30 cellular contexts compared by ENCODE assay signal in the genomic region with DNA sequence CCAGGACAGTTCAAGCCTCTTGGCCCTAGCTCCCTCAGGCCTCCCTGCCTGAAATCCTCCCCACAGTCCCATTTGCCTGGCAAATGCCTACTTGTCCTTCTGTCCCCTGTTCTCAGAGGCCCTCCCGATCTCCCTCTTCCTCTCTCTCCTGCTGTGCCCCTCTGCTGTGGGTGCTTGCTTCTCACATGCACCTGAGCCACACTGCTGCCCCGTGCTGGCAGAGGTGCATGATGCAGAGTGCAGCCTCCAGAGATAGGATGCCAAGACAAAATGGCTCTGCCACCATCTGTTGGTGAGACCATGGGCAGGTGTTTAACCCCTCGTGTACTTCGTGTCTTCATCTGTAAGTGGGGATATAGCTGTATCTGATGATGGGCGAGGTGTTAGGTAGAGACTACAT.
DNase-seq lines count a peak whose midpoint lies in the region; ATAC-seq, FAIRE-seq and TF ChIP-seq lines count a peak whose summit lies in the region.
"Had no signal": no experiment of that assay in that cellular context is flagged by ENCODE, and none has a peak within 500 bp of the region (broad histone marks: within the 10 kb centered on the region; RNA-seq: fewer than 3 reads in every experiment).

No MANE protein-coding gene starts in this region.

- no peaks in the 10 kb centered on the region for H3K27me3 ChIP-seq in right atrium auricular region
- no peaks in the 10 kb centered on the region for H3K27me3 ChIP-seq in Loucy (ENCODE audit: insufficient read depth, low read length, poor library complexity, severe bottlenecking)
- H3K27me3 ChIP-seq in H1 (replicated peaks in 1 of 4; ENCODE audit: control insufficient read depth in 3 of 4, extremely low read depth in 1 of 4, insufficient read depth in 3 of 4, low read length in 3 of 4) = no peaks in the 10 kb centered on the region
- H3K27me3 ChIP-seq: body of pancreas, gastrocnemius medialis, hepatocyte, ovary, suprapubic skin, upper lobe of right lung had no signal

- no peak for DNase-seq in left ventricle myocardium superior
- DNase-seq in right atrium auricular region (ENCODE audit: low spot score) = no peak
- no peak for DNase-seq in H1 (ENCODE audit: low read depth in 1 of 2, low spot score in 2 of 2)
- DNase-seq in stimulated activated naive B cell treated with anti-CD40 and anti-IgM and Interleukin-4, amounts not matched to agents 10 μg/mL and 1 μg/mL and 100 μg/mL, for 72 hours = no peak
- DNase-seq in T1000 (lab: John Stamatoyannopoulos, UW) = no peak
- DNase-seq: activated CD4-positive, alpha-beta T cell treated with anti-CD3 and anti-CD28 coated beads for 48 hours; activated naive CD4-positive, alpha-beta T cell treated with Interleukin-2 at 50 U/mL for 16 hours; activated T-cell treated with anti-CD3 and anti-CD28 coated beads, Interleukin-2, amount 50 U/mL, for 48 hours; body of pancreas; gastrocnemius medialis; NCI-H2029; NCI-H2227 treated with DMSO at 0.1 percent for 48 hours; NCI-H526; ovary; SHP77 treated with DMSO at 0.1 percent for 48 hours; stimulated activated naive CD4-positive, alpha-beta T cell treated with Interleukin-2 at 50 U/mL for 16 hours; T-helper 9 cell; upper lobe of right lung had no signal

- no peak for TF ChIP-seq EP300 in H1 (IDR thresholded peaks at IDR 0.05; ENCODE audit: borderline replicate concordance in 1 of 2, low read depth in 2 of 2, low read length in 2 of 2)

- H3K36me3 Mint-ChIP-seq in stimulated activated naive B cell treated with anti-CD40 and anti-IgM and Interleukin-4, amounts not matched to agents 10 μg/mL and 1 μg/mL and 100 μg/mL, for 72 hours = peaks cover 42 to 68% of the 10 kb centered on the region in 2 donors

- H3K4me3 ChIP-seq in right atrium auricular region (no peak overlapping the region), Loucy (ENCODE audit: low read length, poor library complexity, severe bottlenecking) (no peak overlapping the region), H1 (ENCODE audit: extremely low read depth in 1 of 4, insufficient read depth in 2 of 4, low read depth in 3 of 4, low read length in 4 of 4) (no peak overlapping the region)
- H3K4me3 ChIP-seq: body of pancreas, gastrocnemius medialis, HAP-1, hepatocyte, ovary, skin epidermis, suprapubic skin, upper lobe of right lung had no signal

- H4K5ac ChIP-seq in H1 (ENCODE audit: insufficient read length, low read depth, low read length) = no peak overlapping the region

- no peak for FAIRE-seq in H1 (lab: Jason Lieb, UNC)
- FAIRE-seq: D721Med, GM18507, GM19239 had no signal

- H3K4me1 ChIP-seq in right atrium auricular region (peaks cover 0 to 33% of the 10 kb centered on the region in 2 donors), Loucy (ENCODE audit: insufficient read depth, low read length, poor library complexity, severe bottlenecking) (peaks cover 22% of the 10 kb centered on the region), H1 (replicated peaks in 1 of 4; ENCODE audit: control insufficient read depth in 3 of 4, insufficient read depth in 4 of 4, low read length in 3 of 4) (no peaks in the 10 kb centered on the region)
- H3K4me1 ChIP-seq: body of pancreas, HAP-1 had no signal

- no peaks in the 10 kb centered on the region for H3K9me3 Mint-ChIP-seq in stimulated activated naive B cell treated with anti-CD40 and anti-IgM and Interleukin-4, amounts not matched to agents 10 μg/mL and 1 μg/mL and 100 μg/mL, for 72 hours

- WGBS in H1 (ENCODE audit: extremely low coverage in 1 of 2, insufficient coverage in 1 of 2, insufficient read length in 1 of 2, insufficient replicate concordance in 2 of 2, low coverage in 1 of 2, low lambda C conversion rate in 2 of 2, missing lambda C conversion rate in 1 of 2), 2 experiments = 82% methylated on average over 5 of the region's 5 CpGs; no CpG with 5 or more reads in 1 of the 2 experiments

- no peak overlapping the region for H2AK5ac ChIP-seq in H1 (ENCODE audit: low read depth, low read length)

- TF ChIP-seq RAD21 in H1 (IDR thresholded peaks at IDR 0.05 in 1 of 2, conservative IDR thresholded peaks at IDR 0.05 in 1 of 2; ENCODE audit: low read depth in 2 of 2, low read length in 2 of 2) = no peak

- H3K4me3 Mint-ChIP-seq in stimulated activated naive B cell treated with anti-CD40 and anti-IgM and Interleukin-4, amounts not matched to agents 10 μg/mL and 1 μg/mL and 100 μg/mL, for 72 hours = no peak overlapping the region

- no peak overlapping the region for H3K23ac ChIP-seq in H1 (ENCODE audit: insufficient read length)

- H2BK12ac ChIP-seq in H1 (ENCODE audit: low read depth, low read length) = no peak overlapping the region

- H3K27me3 Mint-ChIP-seq in stimulated activated naive B cell treated with anti-CD40 and anti-IgM and Interleukin-4, amounts not matched to agents 10 μg/mL and 1 μg/mL and 100 μg/mL, for 72 hours = no peaks in the 10 kb centered on the region

- H3K4ac ChIP-seq in H1 (replicated peaks; ENCODE audit: insufficient read length, low read depth, low read length) = no peak overlapping the region

- H2BK15ac ChIP-seq in H1 (ENCODE audit: low read length) = no peak overlapping the region

- TF ChIP-seq CTCF in right atrium auricular region (IDR thresholded peaks at IDR 0.05) (no peak), Loucy (conservative IDR thresholded peaks at IDR 0.05; ENCODE audit: low read length) (no peak), H1 (IDR thresholded peaks at IDR 0.05; ENCODE audit: control extremely low read depth in 1 of 3, insufficient read depth in 1 of 3, low read depth in 1 of 3, low read length in 3 of 3) (no peak)

- intact Hi-C loops in left ventricle myocardium superior (cut with micrococcal nuclease) = no loop called here

- no peaks in the 10 kb centered on the region for H3K79me1 ChIP-seq in H1 (ENCODE audit: low read depth, low read length)

- no peak overlapping the region for H3K9ac ChIP-seq in Loucy (ENCODE audit: low read depth, low read length, poor library complexity, severe bottlenecking)
- no peak overlapping the region for H3K9ac ChIP-seq in H1 (replicated peaks in 1 of 4; ENCODE audit: extremely low read depth in 1 of 4, low read depth in 3 of 4, low read length in 3 of 4)

- H2AFZ ChIP-seq in Loucy (ENCODE audit: low read length) = no peak overlapping the region
- H2AFZ ChIP-seq in H1 (ENCODE audit: low read length) = no peak overlapping the region
- H2AFZ ChIP-seq: hepatocyte had no signal

- POLR2A ChIA-PET in H1 (lab: Charles Lee; ENCODE audit: partially characterized antibody) = no interaction called here

- H3K79me2 ChIP-seq in Loucy (ENCODE audit: insufficient read depth, low read length) (no peaks in the 10 kb centered on the region), H1 (ENCODE audit: control insufficient read depth in 1 of 2, insufficient read depth in 2 of 2, low read length in 2 of 2) (no peaks in the 10 kb centered on the region)
- H3K79me2 ChIP-seq: hepatocyte had no signal

- no peak for TF ChIP-seq POLR2A in H1 (IDR thresholded peaks at IDR 0.05; ENCODE audit: control extremely low read depth in 1 of 2, low read depth in 2 of 2, low read length in 2 of 2)

- H4K91ac ChIP-seq in H1 (replicated peaks; ENCODE audit: insufficient read length, low read length) = no peak overlapping the region

- H3K9me2 ChIP-seq in Loucy (replicated peaks; ENCODE audit: low read depth, low read length) = no peaks in the 10 kb centered on the region

- H3K27ac Mint-ChIP-seq in stimulated activated naive B cell treated with anti-CD40 and anti-IgM and Interleukin-4, amounts not matched to agents 10 μg/mL and 1 μg/mL and 100 μg/mL, for 72 hours = peak overlapping the region; percentile 72

- H4K20me1 ChIP-seq in Loucy (ENCODE audit: insufficient read depth, low read length, poor library complexity, severe bottlenecking) = no peaks in the 10 kb centered on the region
- H4K20me1 ChIP-seq in H1 (replicated peaks in 1 of 2; ENCODE audit: control insufficient read depth in 1 of 2, insufficient read depth in 2 of 2, low read length in 2 of 2) = no peaks in the 10 kb centered on the region

- H3K56ac ChIP-seq in H1 (replicated peaks; ENCODE audit: insufficient read length, low read depth, low read length) = no peak overlapping the region

- no peaks in the 10 kb centered on the region for H3F3A ChIP-seq in Loucy (ENCODE audit: low read depth)

- no peaks in the 10 kb centered on the region for H3K23me2 ChIP-seq in H1 (ENCODE audit: low read depth, low read length)

- no peak overlapping the region for H2BK20ac ChIP-seq in H1 (ENCODE audit: low read length)

- CTCF ChIA-PET in H1 (lab: Charles Lee; ENCODE audit: partially characterized antibody) = interaction anchor here (0.9 to 1.4 kb wide), 5 partner anchors 13 to 194 kb away, joined by 3 to 4 read pairs (median 3); no protein-coding TSS in a partner anchor

- H3K27ac ChIP-seq in right atrium auricular region = no peak overlapping the region
- no peak overlapping the region for H3K27ac ChIP-seq in H1 (ENCODE audit: low read depth, low read length)
- H3K27ac ChIP-seq: body of pancreas, C4-2B, gastrocnemius medialis, hepatocyte, ovary, skin epidermis, suprapubic skin, upper lobe of right lung, VCaP had no signal

- peaks cover 26 to 40% of the 10 kb centered on the region in 2 donors for H3K4me1 Mint-ChIP-seq in stimulated activated naive B cell treated with anti-CD40 and anti-IgM and Interleukin-4, amounts not matched to agents 10 μg/mL and 1 μg/mL and 100 μg/mL, for 72 hours

- no peak overlapping the region for H2BK120ac ChIP-seq in H1 (replicated peaks; ENCODE audit: low read depth, low read length)

- no peak overlapping the region for H2BK5ac ChIP-seq in H1 (ENCODE audit: low read depth, low read length)

- peak; percentile 10 for ATAC-seq in left ventricle myocardium superior
- no peak for ATAC-seq in stimulated activated naive B cell treated with anti-CD40 and anti-IgM and Interleukin-4, amounts not matched to agents 10 μg/mL and 1 μg/mL and 100 μg/mL, for 72 hours (replicated peaks)
- ATAC-seq in GM21576 (IDR thresholded peaks at IDR 0.05; ENCODE audit: unreplicated experiment) = no peak
- ATAC-seq: body of pancreas, gastrocnemius medialis, Panc1, upper lobe of right lung had no signal

- H3K36me3 ChIP-seq in right atrium auricular region (peaks cover 9% of the 10 kb centered on the region), Loucy (ENCODE audit: insufficient read depth, low read length) (peaks cover 17% of the 10 kb centered on the region; the same call in 1 of the 2 replicates), H1 (ENCODE audit: control insufficient read depth in 2 of 4, insufficient read depth in 4 of 4, low read length in 3 of 4) (no peaks in the 10 kb centered on the region)
- H3K36me3 ChIP-seq: gastrocnemius medialis, HAP-1, ovary, suprapubic skin had no signal

- H3K14ac ChIP-seq in H1 (ENCODE audit: insufficient read length) = no peak overlapping the region

- H3K4me2 ChIP-seq in Loucy (ENCODE audit: low read depth, low read length, poor library complexity, severe bottlenecking) (peak overlapping the region; percentile 41), H1 (ENCODE audit: insufficient read depth in 1 of 2, low read depth in 2 of 2, low read length in 2 of 2) (no peak overlapping the region)
- H3K4me2 ChIP-seq: hepatocyte had no signal

- H3K9me3 ChIP-seq in right atrium auricular region (no peaks in the 10 kb centered on the region), Loucy (ENCODE audit: insufficient read depth, low read depth, low read length) (no peaks in the 10 kb centered on the region), H1 (ENCODE audit: insufficient read depth in 2 of 2, low read depth in 1 of 2, low read length in 1 of 2) (no peaks in the 10 kb centered on the region)
- H3K9me3 ChIP-seq: body of pancreas, gastrocnemius medialis, HAP-1, ovary, suprapubic skin, upper lobe of right lung had no signal

- H3K18ac ChIP-seq in H1 (ENCODE audit: extremely low read depth, low read length) = no peak overlapping the region; the same call in 1 of the 2 replicates

- peak overlapping the region; percentile 89; the same call in 1 of the 2 replicates for H4K8ac ChIP-seq in H1 (ENCODE audit: extremely low read depth, insufficient read depth, low read length)
